30 cellular contexts compared by ENCODE assay signal in the genomic region with DNA sequence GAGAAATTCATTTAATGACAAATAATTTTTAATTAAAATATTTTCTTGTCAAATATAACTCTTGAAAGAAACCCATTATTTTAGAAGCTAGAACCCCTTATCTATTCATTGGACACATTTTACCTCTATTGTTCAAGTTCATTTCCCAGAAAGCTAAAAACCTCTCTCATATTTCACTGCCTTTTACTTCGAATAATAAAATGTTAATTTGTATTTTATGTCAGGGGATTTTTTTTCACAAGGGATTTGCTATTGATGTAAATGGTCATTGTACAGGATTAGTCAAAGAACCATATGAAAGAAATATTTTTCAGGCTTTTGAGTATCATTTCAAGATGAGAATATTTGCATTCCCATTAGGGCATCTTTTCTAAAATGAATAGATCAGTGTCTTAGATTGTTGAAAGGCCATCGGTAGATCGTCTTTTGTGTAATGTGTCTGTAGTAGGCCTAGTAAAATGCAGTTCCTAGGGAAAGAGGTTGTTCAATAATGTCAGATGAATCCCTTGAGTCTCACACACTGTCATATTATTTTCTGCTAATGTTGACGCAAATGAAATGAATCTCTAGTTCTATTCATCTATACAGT.
"Had no signal": no experiment of that assay in that cellular context is flagged by ENCODE, and none has a peak within 500 bp of the region (broad histone marks: within the 10 kb centered on the region; RNA-seq: fewer than 3 reads in every experiment).

No MANE protein-coding gene starts in this region.

- H3K36me3 ChIP-seq: adrenal gland, esophagus muscularis mucosa, gastrocnemius medialis, heart left ventricle had no signal

- H3K27me3 ChIP-seq: adrenal gland, body of pancreas, esophagus muscularis mucosa, foreskin keratinocyte, gastrocnemius medialis, heart left ventricle had no signal

- H3K27ac ChIP-seq: adrenal gland, body of pancreas, esophagus muscularis mucosa, foreskin keratinocyte, gastrocnemius medialis, heart left ventricle had no signal

- ATAC-seq: activated CD4-positive, alpha-beta T cell treated with anti-CD3 and anti-CD28 coated beads for 36 hours; activated CD8-positive, alpha-beta memory T cell treated with anti-CD3 and anti-CD28 coated beads, Interleukin-2, amount 10 ng/mL, durations not matched to agents 7 days and 5 days; activated CD8-positive, alpha-beta T cell treated with anti-CD3 and anti-CD28 coated beads, Interleukin-2, amount 10 ng/mL, durations not matched to agents 7 days and 5 days; activated naive CD8-positive, alpha-beta T cell treated with anti-CD3 and anti-CD28 coated beads, Interleukin-2, amount 50 U/mL, for 24 hours; body of pancreas; effector memory CD8-positive, alpha-beta T cell; foreskin keratinocyte; gastrocnemius medialis; heart left ventricle had no signal

- H3K4me1 ChIP-seq: adrenal gland, body of pancreas, esophagus muscularis mucosa, foreskin keratinocyte, gastrocnemius medialis, heart left ventricle had no signal

- H3K9me3 ChIP-seq: adrenal gland, body of pancreas, esophagus muscularis mucosa, gastrocnemius medialis, heart left ventricle had no signal

- DNase-seq: activated CD4-positive, alpha-beta memory T cell treated with anti-CD3 and anti-CD28 coated beads for 36 hours; activated CD4-positive, alpha-beta T cell treated with anti-CD3 and anti-CD28 coated beads for 36 hours; activated CD4-positive, alpha-beta T cell treated with anti-CD3 and anti-CD28 coated beads, Interleukin-2, amount 10 ng/mL, durations not matched to agents 24 days and 14 days; activated CD4-positive, CD25-positive, alpha-beta regulatory T cell; activated CD4-positive, CD25-positive, alpha-beta regulatory T cell treated with anti-CD3 and anti-CD28 coated beads, Interleukin-2, amount 50 U/mL, for 72 hours; activated CD8-positive, alpha-beta memory T cell treated with anti-CD3 and anti-CD28 coated beads, Interleukin-2, amount 10 ng/mL, durations not matched to agents 7 days and 5 days; activated CD8-positive, alpha-beta memory T cell treated with anti-CD3 and anti-CD28 coated beads, Interleukin-2, amount 50 U/mL, for 4 hours; activated CD8-positive, alpha-beta T cell treated with anti-CD3 and anti-CD28 coated beads, Interleukin-2, amount 10 ng/mL, durations not matched to agents 7 days and 5 days; activated effector memory CD4-positive, alpha-beta T cell treated with anti-CD3 and anti-CD28 coated beads, Interleukin-2, amount 50 U/mL, for 16 hours; activated naive CD4-positive, alpha-beta T cell treated with anti-CD3 and anti-CD28 coated beads for 36 hours; activated naive CD8-positive, alpha-beta T cell treated with anti-CD3 and anti-CD28 coated beads for 36 hours; activated naive CD8-positive, alpha-beta T cell treated with anti-CD3 and anti-CD28 coated beads, Interleukin-2, amount 50 U/mL, for 24 hours; activated T-cell treated with anti-CD3 and anti-CD28 coated beads, Interleukin-2, amount 50 U/mL, for 1 hour; activated T-cell treated with anti-CD3 and anti-CD28 coated beads, Interleukin-2, amount 50 U/mL, for 48 hours; adrenal gland; amygdala; aorta; body of pancreas; caudate nucleus; cortex of kidney; dermis blood vessel endothelial cell; effector CD4-positive, alpha-beta T cell; effector memory CD8-positive, alpha-beta T cell; erythroblast; foreskin keratinocyte; gastrocnemius medialis; glutamatergic neuron; heart left ventricle; T1000 had no signal

- H3K4me3 ChIP-seq: adrenal gland, body of pancreas, esophagus muscularis mucosa, gastrocnemius medialis, heart left ventricle had no signal
